Comparison of ENCODE assay signal across 8 cellular contexts in genomic region chr3:127547761-127548605, GRCh38. TPM values are rescaled to one million over a fixed set of nuclear protein-coding genes. Genes with fewer than 3 reads are reported as not detected.
DNase-seq lines count a peak whose midpoint lies in the region; ATAC-seq and TF ChIP-seq lines count a peak whose summit lies in the region.

No MANE protein-coding gene starts in this region.

- WGBS in adrenal gland, 4 donors, result 6 to 17% (median 11%) methylated on average over 15 to 42 of the region's 42 CpGs
- WGBS in prostate gland, result 15% methylated on average over 17 of the region's 42 CpGs

- peaks cover 4 to 11% of the 10 kb centered on the region in 2 donors for H3K4me1 ChIP-seq in adrenal gland (replicated peaks in 1 of 2)
- H3K4me1 ChIP-seq in prostate gland (replicated peaks), result peaks cover 5% of the 10 kb centered on the region
- H3K4me1 ChIP-seq in upper lobe of right lung, result peaks cover 18% of the 10 kb centered on the region

- ATAC-seq in GM19395 (IDR thresholded peaks at IDR 0.05; ENCODE audit: unreplicated experiment) (peak; percentile 57), left cardiac atrium (peak; percentile 88 to 90), upper lobe of right lung (peak; percentile 92)

- H3K4me3 ChIP-seq in MG63 (peak overlapping the region; percentile 64), adrenal gland (peak overlapping the region in 2 of 4 donors; percentile 49 to 67), prostate gland (peak overlapping the region; percentile 26 to 46), upper lobe of right lung (peak overlapping the region; percentile 71)

- H3K27me3 ChIP-seq in MG63, result no peaks in the 10 kb centered on the region
- no peaks in the 10 kb centered on the region for H3K27me3 ChIP-seq in adrenal gland
- H3K27me3 ChIP-seq in prostate gland (replicated peaks; ENCODE audit: insufficient read depth), result no peaks in the 10 kb centered on the region
- no peaks in the 10 kb centered on the region for H3K27me3 ChIP-seq in upper lobe of right lung

- DNase-seq in AML-193 (lab: John Stamatoyannopoulos, UW), result peak; percentile 71 to 77
- DNase-seq in MG63, result peak; percentile 82
- DNase-seq in T follicular helper cell (ENCODE audit: low read depth), result peak; percentile 63
- peak; percentile 65 to 83 (median 76) for DNase-seq in adrenal gland
- DNase-seq in left cardiac atrium, result peak; percentile 84
- DNase-seq in prostate gland (ENCODE audit: low spot score), result peak; percentile 40
- DNase-seq in upper lobe of right lung, result peak; percentile 91

- TF ChIP-seq CTCF in adrenal gland (IDR thresholded peaks at IDR 0.05), result peak; percentile 43 to 75 (median 59)
- TF ChIP-seq CTCF in prostate gland (IDR thresholded peaks at IDR 0.05), result peak; percentile 59 to 81 (median 64)
- TF ChIP-seq CTCF in upper lobe of right lung (IDR thresholded peaks at IDR 0.05), result peak; percentile 67

- H3K27ac ChIP-seq in adrenal gland, result peak overlapping the region in 1 of 5 donors; percentile 45
- no peak overlapping the region for H3K27ac ChIP-seq in prostate gland
- H3K27ac ChIP-seq in upper lobe of right lung, result peak overlapping the region; percentile 42

- TF ChIP-seq POLR2A in adrenal gland (IDR thresholded peaks at IDR 0.05) (no peak), prostate gland (IDR thresholded peaks at IDR 0.05) (no peak)

- H3K36me3 ChIP-seq in MG63 (no peaks in the 10 kb centered on the region), adrenal gland (replicated peaks in 1 of 2) (no peaks in the 10 kb centered on the region), prostate gland (no peaks in the 10 kb centered on the region), upper lobe of right lung (no peaks in the 10 kb centered on the region)

- no peaks in the 10 kb centered on the region for H3K9me3 ChIP-seq in MG63
- no peaks in the 10 kb centered on the region for H3K9me3 ChIP-seq in adrenal gland (replicated peaks in 1 of 3)
- no peaks in the 10 kb centered on the region for H3K9me3 ChIP-seq in prostate gland
- H3K9me3 ChIP-seq in upper lobe of right lung, result no peaks in the 10 kb centered on the region

- intact Hi-C loops in adrenal gland (cut with DNase I) (loop anchor here (5.0 to 10.0 kb wide), 3 partner anchors 796 to 1023 kb away; partner anchors contain the start of gene CHST13 (in 1 of the 2)), left cardiac atrium (cut with DNase I) (loop anchor here (5.0 to 10.0 kb wide), 3 partner anchors 793 to 1023 kb away; partner anchors contain the start of gene CHST13 (in 2 of the 2)), prostate gland (cut with DNase I) (loop anchor here (5.0 to 10.0 kb wide), 3 partner anchors 563 to 1026 kb away; partner anchors contain the start of genes CHST13 and PLXNA1), upper lobe of right lung (cut with DNase I) (loop anchor here (5.0 kb wide), 1 partner anchor 866 kb away; no protein-coding TSS in a partner anchor)

RNA-seq across cellular contexts. Expression of gene TPRA1, which starts 42.5 kb away (rescaled TPM):
- 80.4 and 91.4 TPM in 2 replicates for total RNA-seq in MG63 (2014; rRNA removed; shearing (Covaris generic); ENCODE audit: low replicate concordance)
- total RNA-seq in adrenal gland (10 to 100 TPM; 28.0 to 65.6 (median 47.5) TPM), left cardiac atrium (10 to 100 TPM; 19.4 to 20.4 TPM), prostate gland (10 to 100 TPM; 46.6 to 73.1 TPM), upper lobe of right lung (40.6 TPM)
- 10 to 100 TPM; 13.5 to 54.5 (median 47.0) TPM for polyA plus RNA-seq in adrenal gland

RNA-seq across cellular contexts. Expression of gene MCM2, which starts 50.2 kb away (rescaled TPM):
- 152 and 177 TPM in 2 replicates for total RNA-seq in MG63 (2014; rRNA removed; shearing (Covaris generic); ENCODE audit: low replicate concordance)
- 10 to 100 TPM in 4 of 8 donors, 1 to 10 TPM in 4; 4.8 to 11.9 (median 9.7) TPM for total RNA-seq in adrenal gland
- polyA plus RNA-seq in adrenal gland, result 1 to 10 TPM; 1.7 to 3.0 (median 2.5) TPM
- total RNA-seq in left cardiac atrium, result 1 to 10 TPM; 4.7 to 9.2 TPM
- total RNA-seq in prostate gland, result 10 to 100 TPM; 30.9 to 34.7 TPM
- total RNA-seq in upper lobe of right lung, result 4.8 TPM

Comparison
In these comparisons a context has a peak if more than half of its experiments do, and no peak if none do; other contexts are left out.
1. DNase-seq: peak in every context shown above with its lines; median percentile 91 in upper lobe of right lung; 84 in left cardiac atrium; 82 in MG63; 76 in adrenal gland; 74 in AML-193; 63 in T follicular helper cell; 40 in prostate gland.